8 cellular contexts compared by ENCODE assay signal in genomic region chr18:28175930-28176673, GRCh38. TPM values are rescaled to one million over a fixed set of nuclear protein-coding genes. Genes with fewer than 3 reads are reported as not detected.
DNase-seq lines count a peak whose midpoint lies in the region; ATAC-seq, FAIRE-seq and TF ChIP-seq lines count a peak whose summit lies in the region.

No MANE protein-coding gene starts in this region.

- peak overlapping the region; percentile 100 for H2BK5ac ChIP-seq in neuronal stem cell (ENCODE audit: low read length)

- H3K4me3 ChIP-seq in AG04449 (ENCODE audit: low read depth, low read length) (peak overlapping the region; percentile 79), SK-N-SH (ENCODE audit: low read depth in 2 of 2, low read length in 1 of 2) (peak overlapping the region; percentile 87 to 90), fibroblast of the aortic adventitia (ENCODE audit: low read depth, low read length) (peak overlapping the region; percentile 81), neuronal stem cell (ENCODE audit: low read length in 2 of 2) (peak overlapping the region; percentile 62 to 95)

- ATAC-seq in GM21717 (IDR thresholded peaks at IDR 0.05; ENCODE audit: unreplicated experiment) (no peak), HG03135 (IDR thresholded peaks at IDR 0.05; ENCODE audit: unreplicated experiment) (no peak)

- DNase-seq in AG04449 (ENCODE audit: low read depth, low spot score) (no peak), H54 (ENCODE audit: insufficient read length, low spot score) (peak; percentile 9), SK-N-SH (peak; percentile 64), fibroblast of the aortic adventitia (ENCODE audit: low read depth) (peak; percentile 43), neuronal stem cell (ENCODE audit: low spot score) (peak; percentile 30)
- no peak for DNase-seq in activated CD4-positive, alpha-beta T cell treated with anti-CD3 and anti-CD28 coated beads, Interleukin-2, amount 50 U/mL, for 1 hour

- peak overlapping the region; percentile 99 for H2AK5ac ChIP-seq in neuronal stem cell (ENCODE audit: low read depth, low read length)

- H3K36me3 ChIP-seq in SK-N-SH (replicated peaks in 1 of 2; ENCODE audit: control insufficient read depth in 1 of 2, insufficient read depth in 2 of 2, low read length in 1 of 2): peaks cover 4 to 13% of the 10 kb centered on the region in 2 experiments
- H3K36me3 ChIP-seq in neuronal stem cell (replicated peaks in 1 of 2; ENCODE audit: control insufficient read depth in 2 of 2, insufficient read depth in 2 of 2, low read length in 2 of 2): peaks cover 1 to 17% of the 10 kb centered on the region in 2 donors

- peaks cover 3% of the 10 kb centered on the region for H3K79me1 ChIP-seq in neuronal stem cell (ENCODE audit: low read depth, low read length)

- H3K27me3 ChIP-seq in SK-N-SH (ENCODE audit: insufficient read depth): no peaks in the 10 kb centered on the region
- no peaks in the 10 kb centered on the region for H3K27me3 ChIP-seq in neuronal stem cell (ENCODE audit: control insufficient read depth in 3 of 3, insufficient read depth in 3 of 3, low read depth in 1 of 3, low read length in 3 of 3)

- peaks cover 47% of the 10 kb centered on the region for H4K20me1 ChIP-seq in SK-N-SH (ENCODE audit: insufficient read depth)

- peak overlapping the region; percentile 99 for H3K4ac ChIP-seq in neuronal stem cell (ENCODE audit: low read length)

- WGBS in SK-N-SH (ENCODE audit: low lambda C conversion rate): 2% methylated on average over 25 of the region's 40 CpGs
- no CpG with 5 or more reads among the region's 40 CpGs for WGBS in neuronal stem cell (ENCODE audit: extremely low coverage in 2 of 2, insufficient read length in 2 of 2, insufficient replicate concordance in 1 of 2), 2 donors

- H3K4me2 ChIP-seq in SK-N-SH (peak overlapping the region; percentile 87), neuronal stem cell (ENCODE audit: insufficient read depth, low read length, poor library complexity, severe bottlenecking) (peak overlapping the region; percentile 62)

- no peak for TF ChIP-seq CTCF in AG04449 (IDR thresholded peaks at IDR 0.05; ENCODE audit: insufficient read depth, low read length, missing control alignments)
- TF ChIP-seq CTCF in SK-N-SH (IDR thresholded peaks at IDR 0.05): peak; percentile 16
- no peak for TF ChIP-seq CTCF in fibroblast of the aortic adventitia (IDR thresholded peaks at IDR 0.05; ENCODE audit: insufficient read depth, low read length)

- H3K4me1 ChIP-seq in SK-N-SH (ENCODE audit: control insufficient read depth in 1 of 2, insufficient read depth in 2 of 2, low read depth in 1 of 2, low read length in 1 of 2): peaks cover 4 to 5% of the 10 kb centered on the region in 2 experiments; a peak in 2 of 4 replicates
- H3K4me1 ChIP-seq in neuronal stem cell (ENCODE audit: control insufficient read depth in 2 of 2, insufficient read depth in 1 of 2, low read depth in 1 of 2, low read length in 2 of 2): peaks cover 6 to 22% of the 10 kb centered on the region in 2 donors

- H3K79me2 ChIP-seq in SK-N-SH (ENCODE audit: insufficient read depth): peaks cover 85% of the 10 kb centered on the region

- H3F3A ChIP-seq in SK-N-SH (replicated peaks; ENCODE audit: insufficient read depth): peaks cover 17% of the 10 kb centered on the region

- TF ChIP-seq POLR2A in H54 (IDR thresholded peaks at IDR 0.05; ENCODE audit: low read depth, low read length): no peak

- H2BK12ac ChIP-seq in neuronal stem cell (ENCODE audit: low read length): peak overlapping the region; percentile 98

- H3K9me3 ChIP-seq in SK-N-SH (no peaks in the 10 kb centered on the region), neuronal stem cell (replicated peaks in 1 of 2; ENCODE audit: control insufficient read depth in 2 of 2, insufficient read depth in 1 of 2, low read depth in 1 of 2, low read length in 2 of 2) (no peaks in the 10 kb centered on the region)

- peak overlapping the region; percentile 75 for H2BK15ac ChIP-seq in neuronal stem cell (ENCODE audit: low read length)

- TF ChIP-seq EP300 in SK-N-SH (IDR thresholded peaks at IDR 0.05; ENCODE audit: borderline replicate concordance in 1 of 2, low read depth in 1 of 2, low read length in 1 of 2): no peak

- peak overlapping the region; percentile 87 for H3K9ac ChIP-seq in SK-N-SH
- peak overlapping the region; percentile 99 for H3K9ac ChIP-seq in neuronal stem cell (ENCODE audit: low read depth, low read length, poor library complexity)

- CTCF ChIA-PET in AG04449 (lab: Yijun Ruan, JAX) (no interaction called here), SK-N-SH (lab: Yijun Ruan, JAX) (interaction anchor here (1.2 to 2.7 kb wide), 2 partner anchors 11 to 25 kb away, joined by 3 to 11 read pairs; no protein-coding TSS in a partner anchor)

- H4K8ac ChIP-seq in neuronal stem cell (ENCODE audit: low read depth, low read length): no peak overlapping the region

- POLR2A ChIA-PET in AG04449 (lab: Yijun Ruan, JAX): interaction anchor here (1.5 kb wide), 1 partner anchor 61 kb away, joined by 9 read pairs; no protein-coding TSS in a partner anchor
- POLR2A ChIA-PET in SK-N-SH (lab: Yijun Ruan, JAX): interaction anchor here (1.5 kb wide), 1 partner anchor 570 kb away, joined by 3 read pairs; no protein-coding TSS in a partner anchor

- H3K27ac ChIP-seq in SK-N-SH (ENCODE audit: low read depth in 2 of 2, low read length in 1 of 2) (peak overlapping the region; percentile 89 to 94), neuronal stem cell (replicated peaks; ENCODE audit: low read length) (peak overlapping the region; percentile 99)

- H4K91ac ChIP-seq in neuronal stem cell (ENCODE audit: low read depth, low read length, poor library complexity): peak overlapping the region; percentile 95

- no peak for FAIRE-seq in H54 (lab: Jason Lieb, UNC)

- H2AFZ ChIP-seq in SK-N-SH (ENCODE audit: low read depth) (no peak overlapping the region), neuronal stem cell (ENCODE audit: low read length) (peak overlapping the region; percentile 92)

- H2BK120ac ChIP-seq in neuronal stem cell (ENCODE audit: low read depth, low read length): peak overlapping the region; percentile 100

- H3K23ac ChIP-seq in neuronal stem cell (ENCODE audit: low read depth, low read length, poor library complexity): peak overlapping the region; percentile 89

- peak overlapping the region; percentile 100 for H3K14ac ChIP-seq in neuronal stem cell (ENCODE audit: low read length)

- TF ChIP-seq RAD21 in SK-N-SH (IDR thresholded peaks at IDR 0.05; ENCODE audit: low read length): peak; percentile 13; the same call in 1 of the 2 replicates

- H3K9me2 ChIP-seq in SK-N-SH: no peaks in the 10 kb centered on the region

- H3K18ac ChIP-seq in neuronal stem cell (ENCODE audit: low read length): peak overlapping the region; percentile 100

TF ChIP-seq in SK-N-SH, 30 proteins besides CTCF, POLR2A, EP300 and RAD21:
- TF ChIP-seq NRF1 (IDR thresholded peaks at IDR 0.05; ENCODE audit: low read depth, low read length) (no peak), POLR2AphosphoS5 (IDR thresholded peaks at IDR 0.05; ENCODE audit: low read depth, low read length) (peak; percentile 39; the same call in 1 of the 2 replicates)

RNA-seq across cellular contexts. Expression of gene CDH2, which starts 0.8 kb away (rescaled TPM):
- 146 and 186 TPM in 2 replicates for polyA plus RNA-seq in SK-N-SH (2012; rRNA removed)
- polyA plus RNA-seq in SK-N-SH (2012; cell fraction: cytosol; rRNA removed): 189 and 223 TPM in 2 replicates
- 62.9 and 131 TPM in 2 replicates for polyA plus RNA-seq in SK-N-SH (2012; cell fraction: nucleus; rRNA removed)
- total RNA-seq in fibroblast of the aortic adventitia (ENCODE audit: low replicate concordance): 38.3 and 64.1 TPM in 2 replicates
- 169 TPM for polyA plus RNA-seq in neuronal stem cell (2013, experiment 1 of 2)
- polyA plus RNA-seq in neuronal stem cell (2013, experiment 2 of 2): 173 TPM

Comparison
In these comparisons a context has a peak if more than half of its experiments do, and no peak if none do; other contexts are left out.
1. DNase-seq: peak in H54 (single experiment), SK-N-SH (single experiment), fibroblast of the aortic adventitia (single experiment) and neuronal stem cell (single experiment); none in AG04449 (single experiment) and activated CD4-positive, alpha-beta T cell treated with anti-CD3 and anti-CD28 coated beads, Interleukin-2, amount 50 U/mL, for 1 hour (single experiment).
2. Peak in every context shown above with its lines, with median percentiles within 50 percentile points of each other: H3K4me3 ChIP-seq.